ENCODE assay signal across 1 cellular context in genomic region chr1:44819594-44820327, GRCh38.
TF ChIP-seq lines count a peak whose summit lies in the region.

No MANE protein-coding gene starts in this region.

TF ChIP-seq in K562, 482 proteins besides CTCF, POLR2A, EP300 and RAD21 (continued from another document and continues in another):
- TF ChIP-seq E2F8 (IDR thresholded peaks at IDR 0.05; ENCODE audit: low read depth, partially characterized antibody) (peak; percentile 79), CEBPZ (IDR thresholded peaks at IDR 0.05; ENCODE audit: borderline replicate concordance, low read depth, low read length) (no peak), ZNF316 (IDR thresholded peaks at IDR 0.05) (peak; percentile 99), CBX3 (IDR thresholded peaks at IDR 0.05; ENCODE audit: borderline replicate concordance in 1 of 2, low read length in 2 of 2) (peak in 1 of 2 experiments; percentile 86; a peak in 1 of 3 replicates), RBM15 (IDR thresholded peaks at IDR 0.05; ENCODE audit: insufficient read depth, low read length) (no peak), AFF1 (IDR thresholded peaks at IDR 0.05; ENCODE audit: low read depth in 1 of 2, partially characterized antibody in 2 of 2) (peak; percentile 91 to 99), SP1 (CRISPR knock-in tag; IDR thresholded peaks at IDR 0.05) (peak; percentile 80), CUX1 (CRISPR knock-in tag; IDR thresholded peaks at IDR 0.05) (peak; percentile 75; the same call in 1 of the 2 replicates), TRIM28 (IDR thresholded peaks at IDR 0.05) (no peak; the same call in 1 of the 2 replicates), ZNF561 (CRISPR knock-in tag; conservative IDR thresholded peaks at IDR 0.05) (peak; percentile 55; the same call in 1 of the 2 replicates), SUPT5H (IDR thresholded peaks at IDR 0.05) (peak; percentile 100), MAFG (tag; conservative IDR thresholded peaks at IDR 0.05) (no peak), MEIS2 (IDR thresholded peaks at IDR 0.05; ENCODE audit: partially characterized antibody) (peak; percentile 91), ZNF445 (CRISPR knock-in tag; IDR thresholded peaks at IDR 0.05; ENCODE audit: low read depth) (peak; percentile 90), CLOCK (CRISPR knock-in tag; IDR thresholded peaks at IDR 0.05; ENCODE audit: borderline replicate concordance) (0 out of 2 replicates have a peak, but pooled peaks have one; percentile 9), TAF15 (IDR thresholded peaks at IDR 0.05; ENCODE audit: low read depth, low read length) (no peak), GTF2A2 (tag; IDR thresholded peaks at IDR 0.05) (peak; percentile 99), SMARCC2 (IDR thresholded peaks at IDR 0.05; ENCODE audit: low read depth) (peak; percentile 51; the same call in 1 of the 2 replicates), CXXC5 (CRISPR knock-in tag; IDR thresholded peaks at IDR 0.05) (peak; percentile 82), BCL6 (CRISPR knock-in tag; IDR thresholded peaks at IDR 0.05) (no peak), ZSCAN32 (CRISPR knock-in tag; IDR thresholded peaks at IDR 0.05) (no peak), POLR2H (tag; IDR thresholded peaks at IDR 0.05; ENCODE audit: low read depth) (peak; percentile 100), KAT7 (CRISPR knock-in tag; IDR thresholded peaks at IDR 0.05; ENCODE audit: borderline replicate concordance) (no peak), ZNF584 (CRISPR knock-in tag; IDR thresholded peaks at IDR 0.05; ENCODE audit: low read depth) (no peak), MBD2 (IDR thresholded peaks at IDR 0.05; ENCODE audit: borderline replicate concordance, low read depth) (peak; percentile 95), DDX20 (tag; IDR thresholded peaks at IDR 0.05; ENCODE audit: low read depth) (no peak), ZZZ3 (IDR thresholded peaks at IDR 0.05) (peak; percentile 61; the same call in 1 of the 2 replicates), KDM5B (IDR thresholded peaks at IDR 0.05; ENCODE audit: insufficient replicate concordance, low read depth, low read length) (peak; percentile 100), ZNF212 (CRISPR knock-in tag; IDR thresholded peaks at IDR 0.05) (peak; percentile 85), CBX5 (IDR thresholded peaks at IDR 0.05; ENCODE audit: borderline replicate concordance, low read depth) (no peak; the same call in 1 of the 2 replicates), TSC22D4 (tag; IDR thresholded peaks at IDR 0.05) (no peak), ZBTB17 (CRISPR knock-in tag; IDR thresholded peaks at IDR 0.05) (peak; percentile 91), TARDBP (IDR thresholded peaks at IDR 0.05) (peak; percentile 63; the same call in 1 of the 2 replicates), OTX1 (CRISPR knock-in tag; IDR thresholded peaks at IDR 0.05) (peak; percentile 97), SRSF7 (optimal IDR thresholded peaks at IDR 0.05; ENCODE audit: low read depth, low read length) (no peak), CEBPG (CRISPR knock-in tag; IDR thresholded peaks at IDR 0.05) (peak; percentile 50; the same call in 1 of the 2 replicates), CEBPG (tag; conservative IDR thresholded peaks at IDR 0.05 in 1 of 2, IDR thresholded peaks at IDR 0.05 in 1 of 2) (peak; percentile 58 to 66; a peak in 2 of 4 replicates), ELF4 (CRISPR knock-in tag; IDR thresholded peaks at IDR 0.05) (peak; percentile 81; the same call in 1 of the 2 replicates), HEY1 (CRISPR knock-in tag; IDR thresholded peaks at IDR 0.05; ENCODE audit: borderline replicate concordance) (peak; percentile 95), ZNF174 (CRISPR knock-in tag; IDR thresholded peaks at IDR 0.05) (no peak), MAFF (IDR thresholded peaks at IDR 0.05; ENCODE audit: low read length) (peak; percentile 54; the same call in 1 of the 2 replicates)
